In genomic region chr4:48939785-48940184, GRCh38 we compare ENCODE assay signal across 12 cellular contexts. TPM values are rescaled to one million over a fixed set of nuclear protein-coding genes. Genes with fewer than 3 reads are reported as not detected.
DNase-seq lines count a peak whose midpoint lies in the region; ATAC-seq and TF ChIP-seq lines count a peak whose summit lies in the region.
"Had no signal": no experiment of that assay in that cellular context is flagged by ENCODE, and none has a peak within 500 bp of the region (broad histone marks: within the 10 kb centered on the region; RNA-seq: fewer than 3 reads in every experiment).

No MANE protein-coding gene starts in this region.

- 0 out of 2 replicates have a peak overlapping the region, but pooled peaks have one; percentile 8 for H3K4me2 ChIP-seq in HCT116 (ENCODE audit: low read length)

- CTCF ChIA-PET in HCT116 (lab: Charles Lee) = no interaction called here

- no TSS peak for BruUV-seq in HCT116 (replicated peaks; lab: Mats Ljungman, UMichigan)

- intact Hi-C loops in HCT116 (cut with micrococcal nuclease) = loop anchor here (5.0 kb wide), 1 partner anchor 107 kb away; the partner anchor contains the start of gene OCIAD1

- H3K36me3 ChIP-seq in HCT116 (ENCODE audit: control insufficient read depth in 1 of 2, insufficient read depth in 2 of 2, low read length in 2 of 2) = no peaks in the 10 kb centered on the region
- H3K36me3 ChIP-seq: BE2C had no signal

- TF ChIP-seq CTCF in HCT116 (IDR thresholded peaks at IDR 0.05 in 2 of 3, conservative IDR thresholded peaks at IDR 0.05 in 1 of 3; ENCODE audit: borderline replicate concordance in 1 of 3, insufficient read depth in 1 of 3, low read depth in 2 of 3, low read length in 2 of 3) (no peak), fibroblast of villous mesenchyme (IDR thresholded peaks at IDR 0.05; ENCODE audit: insufficient read depth, low read depth, low read length) (no peak)

- H3K9me3 ChIP-seq in HCT116 (ENCODE audit: control insufficient read depth in 1 of 2, insufficient read depth in 1 of 2, low read depth in 1 of 2, low read length in 2 of 2) = no peaks in the 10 kb centered on the region
- H3K9me3 ChIP-seq: BE2C had no signal

- TF ChIP-seq RAD21 in HCT116 (IDR thresholded peaks at IDR 0.05; ENCODE audit: low read depth) = no peak

- H3K79me2 ChIP-seq in HCT116 (ENCODE audit: insufficient read depth, low read length) = no peaks in the 10 kb centered on the region

- no peak overlapping the region for H3K27ac ChIP-seq in HCT116 (ENCODE audit: low read depth, low read length)

- TF ChIP-seq POLR2A in HCT116 (IDR thresholded peaks at IDR 0.05; ENCODE audit: borderline replicate concordance, extremely low read depth, insufficient read depth, insufficient read length) = no peak

- no peaks in the 10 kb centered on the region for H4K20me1 ChIP-seq in HCT116 (ENCODE audit: insufficient read depth)

- no peaks in the 10 kb centered on the region for H3K27me3 ChIP-seq in HCT116 (ENCODE audit: insufficient read depth, low read length)
- H3K27me3 ChIP-seq: BE2C had no signal

- no peak overlapping the region for H3K9ac ChIP-seq in HCT116 (ENCODE audit: low read length)

- no peaks in the 10 kb centered on the region for H3K9me2 ChIP-seq in HCT116 (ENCODE audit: insufficient read depth)

- ATAC-seq in HCT116 = no peak
- ATAC-seq in GM21515 (IDR thresholded peaks at IDR 0.05; ENCODE audit: unreplicated experiment) = no peak

- H3K4me3 ChIP-seq in HCT116 (replicated peaks in 1 of 2; ENCODE audit: low read depth in 1 of 2, low read length in 2 of 2) = no peak overlapping the region
- no peak overlapping the region for H3K4me3 ChIP-seq in fibroblast of villous mesenchyme (ENCODE audit: low read depth, low read length)

- POLR2A ChIA-PET in HCT116 (lab: Charles Lee) = no interaction called here

- H2AFZ ChIP-seq in HCT116 (ENCODE audit: low read depth, low read length, poor library complexity, severe bottlenecking) = no peak overlapping the region

- DNase-seq in A172 (ENCODE audit: low spot score) (peak; percentile 90), HCT116 (ENCODE audit: low read depth, low spot score) (no peak), T1000 (lab: John Stamatoyannopoulos, UW) (peak; percentile 78), fibroblast of villous mesenchyme (ENCODE audit: low read depth) (peak; percentile 53), germinal center (ENCODE audit: low spot score) (no peak), mesenteric fat pad (ENCODE audit: low spot score) (no peak), NCI-H526 treated with DMSO at 0.1 percent for 48 hours (lab: John Stamatoyannopoulos, UW) (no peak)
- DNase-seq: activated naive CD4-positive, alpha-beta T cell treated with anti-CD3 and anti-CD28 coated beads, Interleukin-2, amount 50 U/mL, for 16 hours; BE2C; KG1 had no signal

- H3K4me1 ChIP-seq in HCT116 (ENCODE audit: control insufficient read depth in 1 of 2, insufficient read depth in 2 of 2, low read length in 2 of 2) = peaks cover 7 to 20% of the 10 kb centered on the region in 2 experiments
- H3K4me1 ChIP-seq: BE2C had no signal

- RAD21 ChIA-PET in HCT116 (lab: Charles Lee; ENCODE audit: low non-redundant PET in 1 of 2, low total read pairs in 2 of 2, uncharacterized antibody in 2 of 2, unreplicated experiment in 2 of 2) = no interaction called here

TF ChIP-seq in HCT116, 20 proteins besides CTCF, POLR2A, EP300 and RAD21:
- TF ChIP-seq ZBTB33 (IDR thresholded peaks at IDR 0.05; ENCODE audit: extremely low read depth, insufficient replicate concordance, low read length) (no peak), EZH2 (IDR thresholded peaks at IDR 0.05) (no peak), ZFX (IDR thresholded peaks at IDR 0.05) (no peak), ZNF274 (IDR thresholded peaks at IDR 0.05; ENCODE audit: low read depth, low read length) (no peak), JUND (IDR thresholded peaks at IDR 0.05) (peak; percentile 77), SRF (IDR thresholded peaks at IDR 0.05; ENCODE audit: low read depth) (peak; percentile 57), SP1 (IDR thresholded peaks at IDR 0.05; ENCODE audit: low read depth) (peak; percentile 57), FOSL1 (IDR thresholded peaks at IDR 0.05; ENCODE audit: low read depth) (peak; percentile 87), POLR2AphosphoS5 (IDR thresholded peaks at IDR 0.05; ENCODE audit: low read depth, low read length) (peak; percentile 24; the same call in 1 of the 2 replicates), SIN3A (IDR thresholded peaks at IDR 0.05; ENCODE audit: low read depth) (no peak), YY1 (IDR thresholded peaks at IDR 0.05; ENCODE audit: extremely low read depth, insufficient replicate concordance, low read depth, low read length) (no peak), CEBPB (IDR thresholded peaks at IDR 0.05; ENCODE audit: low read depth) (peak; percentile 82), CBX3 (IDR thresholded peaks at IDR 0.05; ENCODE audit: low read depth) (0 out of 2 replicates have a peak, but pooled peaks have one; percentile 46)
- TF ChIP-seq, protein P1, sequence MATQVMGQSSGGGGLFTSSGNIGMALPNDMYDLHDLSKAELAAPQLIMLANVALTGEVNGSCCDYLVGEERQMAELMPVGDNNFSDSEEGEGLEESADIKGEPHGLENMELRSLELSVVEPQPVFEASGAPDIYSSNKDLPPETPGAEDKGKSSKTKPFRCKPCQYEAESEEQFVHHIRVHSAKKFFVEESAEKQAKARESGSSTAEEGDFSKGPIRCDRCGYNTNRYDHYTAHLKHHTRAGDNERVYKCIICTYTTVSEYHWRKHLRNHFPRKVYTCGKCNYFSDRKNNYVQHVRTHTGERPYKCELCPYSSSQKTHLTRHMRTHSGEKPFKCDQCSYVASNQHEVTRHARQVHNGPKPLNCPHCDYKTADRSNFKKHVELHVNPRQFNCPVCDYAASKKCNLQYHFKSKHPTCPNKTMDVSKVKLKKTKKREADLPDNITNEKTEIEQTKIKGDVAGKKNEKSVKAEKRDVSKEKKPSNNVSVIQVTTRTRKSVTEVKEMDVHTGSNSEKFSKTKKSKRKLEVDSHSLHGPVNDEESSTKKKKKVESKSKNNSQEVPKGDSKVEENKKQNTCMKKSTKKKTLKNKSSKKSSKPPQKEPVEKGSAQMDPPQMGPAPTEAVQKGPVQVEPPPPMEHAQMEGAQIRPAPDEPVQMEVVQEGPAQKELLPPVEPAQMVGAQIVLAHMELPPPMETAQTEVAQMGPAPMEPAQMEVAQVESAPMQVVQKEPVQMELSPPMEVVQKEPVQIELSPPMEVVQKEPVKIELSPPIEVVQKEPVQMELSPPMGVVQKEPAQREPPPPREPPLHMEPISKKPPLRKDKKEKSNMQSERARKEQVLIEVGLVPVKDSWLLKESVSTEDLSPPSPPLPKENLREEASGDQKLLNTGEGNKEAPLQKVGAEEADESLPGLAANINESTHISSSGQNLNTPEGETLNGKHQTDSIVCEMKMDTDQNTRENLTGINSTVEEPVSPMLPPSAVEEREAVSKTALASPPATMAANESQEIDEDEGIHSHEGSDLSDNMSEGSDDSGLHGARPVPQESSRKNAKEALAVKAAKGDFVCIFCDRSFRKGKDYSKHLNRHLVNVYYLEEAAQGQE (IDR thresholded peaks at IDR 0.05; ENCODE audit: low read depth) = no peak
- TF ChIP-seq, protein P2, sequence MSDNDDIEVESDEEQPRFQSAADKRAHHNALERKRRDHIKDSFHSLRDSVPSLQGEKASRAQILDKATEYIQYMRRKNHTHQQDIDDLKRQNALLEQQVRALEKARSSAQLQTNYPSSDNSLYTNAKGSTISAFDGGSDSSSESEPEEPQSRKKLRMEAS (IDR thresholded peaks at IDR 0.05) = peak; percentile 12; the same call in 1 of the 2 replicates
- TF ChIP-seq, protein P3, sequence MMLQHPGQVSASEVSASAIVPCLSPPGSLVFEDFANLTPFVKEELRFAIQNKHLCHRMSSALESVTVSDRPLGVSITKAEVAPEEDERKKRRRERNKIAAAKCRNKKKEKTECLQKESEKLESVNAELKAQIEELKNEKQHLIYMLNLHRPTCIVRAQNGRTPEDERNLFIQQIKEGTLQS (IDR thresholded peaks at IDR 0.05) = peak; percentile 76
TF ChIP-seq in HCT116: peak in this region for 9.

RNA-seq across cellular contexts. Expression of gene OCIAD2, which starts 33.2 kb away (rescaled TPM):
- 128 and 158 TPM in 2 replicates for total RNA-seq in A172 (2014; rRNA removed; shearing (Covaris generic))
- 64.0 TPM for total RNA-seq in HCT116 (2021; ENCODE audit: unreplicated experiment)
- polyA plus RNA-seq in HCT116 (2012) = 135 and 147 TPM in 2 replicates
- 9.5 and 12.6 TPM in 2 replicates for total RNA-seq in fibroblast of villous mesenchyme
- total RNA-seq in mesenteric fat pad = 4.5 TPM

RNA-seq across cellular contexts. Expression of gene CWH43, which starts 46.3 kb away (rescaled TPM):
- not detected in 2 replicates for total RNA-seq in A172 (2014; rRNA removed; shearing (Covaris generic))
- total RNA-seq in HCT116 (2021; ENCODE audit: unreplicated experiment) = not detected
- not detected in 2 replicates for polyA plus RNA-seq in HCT116 (2012)
- total RNA-seq in fibroblast of villous mesenchyme = not detected in 2 replicates
- not detected for total RNA-seq in mesenteric fat pad
- total RNA-seq: subcutaneous adipose tissue had no signal

Comparison
In these comparisons a context has a peak if more than half of its experiments do, and no peak if none do; other contexts are left out.
1. DNase-seq: peak in A172 (single experiment), T1000 (single experiment) and fibroblast of villous mesenchyme (single experiment); none in HCT116 (single experiment), germinal center (single experiment), mesenteric fat pad (single experiment) and NCI-H526 treated with DMSO at 0.1 percent for 48 hours (single experiment).